9 cellular contexts compared by ENCODE assay signal in the genomic region with DNA sequence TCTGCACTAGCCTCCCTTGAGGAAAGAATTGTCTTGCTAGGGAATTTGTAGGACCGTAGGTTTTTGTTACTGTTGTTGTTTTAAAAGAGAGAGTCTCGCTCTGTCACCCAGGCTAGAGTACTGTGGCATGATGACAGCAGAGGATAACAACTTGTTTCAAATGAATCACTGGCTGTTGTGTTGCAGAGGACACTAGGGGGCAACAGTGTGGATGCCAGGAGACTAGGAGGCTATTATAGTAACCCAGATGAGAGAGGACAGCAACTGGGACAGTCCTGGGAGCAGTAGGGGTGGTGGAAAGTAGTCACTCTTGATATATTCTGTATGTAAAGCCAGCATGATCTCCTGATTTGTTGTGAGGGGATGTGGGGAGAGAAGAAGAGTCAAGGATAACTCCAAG. TPM values are rescaled to one million over a fixed set of nuclear protein-coding genes. Genes with fewer than 3 reads are reported as not detected.
DNase-seq lines count a peak whose midpoint lies in the region; ATAC-seq, FAIRE-seq and TF ChIP-seq lines count a peak whose summit lies in the region.
"Had no signal": no experiment of that assay in that cellular context is flagged by ENCODE, and none has a peak within 500 bp of the region (broad histone marks: within the 10 kb centered on the region; RNA-seq: fewer than 3 reads in every experiment).

No MANE protein-coding gene starts in this region.

- H3K4me3 ChIP-seq in keratinocyte (ENCODE audit: control insufficient read depth in 2 of 3, extremely low read depth in 1 of 3, insufficient read depth in 2 of 3, low read depth in 1 of 3, low read length in 3 of 3), result no peak overlapping the region

- H3K27ac ChIP-seq in keratinocyte (ENCODE audit: control insufficient read depth, insufficient read depth, low read length), result no peak overlapping the region

- DNase-seq in DMS53 (lab: John Stamatoyannopoulos, UW) (peak; percentile 65), DMS53 treated with DMSO at 0.1 percent for 48 hours (lab: John Stamatoyannopoulos, UW; ENCODE audit: unreplicated experiment) (no peak), keratinocyte (ENCODE audit: low read depth, low spot score) (no peak)
- DNase-seq in stimulated activated CD4-positive, alpha-beta T cell treated with anti-CD3 and anti-CD28 coated beads, Interleukin-4, amount 100 ng/mL, for 24 hours, result no peak
- no peak for DNase-seq in activated CD4-positive, alpha-beta memory T cell treated with anti-CD3 and anti-CD28 coated beads, Interleukin-2, amount 10 ng/mL, durations not matched to agents 7 days and 5 days

- H3K27me3 ChIP-seq in keratinocyte (ENCODE audit: control insufficient read depth, extremely low read depth, insufficient read depth, low read length), result no peaks in the 10 kb centered on the region

- POLR2A ChIA-PET in activated CD4-positive, alpha-beta memory T cell treated with anti-CD3 and anti-CD28 coated beads, Interleukin-2, amount 10 ng/mL, durations not matched to agents 7 days and 5 days (lab: Charles Lee), result no interaction called here

- CTCF ChIA-PET in activated CD4-positive, alpha-beta memory T cell treated with anti-CD3 and anti-CD28 coated beads, Interleukin-2, amount 10 ng/mL, durations not matched to agents 7 days and 5 days (lab: Charles Lee), result interaction anchor here (1.2 to 1.8 kb wide), 3 partner anchors 9 to 15 kb away, joined by 3 to 4 read pairs (median 3); no protein-coding TSS in a partner anchor

- no peaks in the 10 kb centered on the region for H3K9me3 Mint-ChIP-seq in activated CD4-positive, alpha-beta memory T cell treated with anti-CD3 and anti-CD28 coated beads, Interleukin-2, amount 10 ng/mL, durations not matched to agents 7 days and 5 days

- H4K20me1 ChIP-seq in keratinocyte (ENCODE audit: control insufficient read depth, extremely low read depth, insufficient read depth, low read length), result no peaks in the 10 kb centered on the region

- peak; percentile 43 to 66 (median 45) for TF ChIP-seq CTCF in keratinocyte (optimal IDR thresholded peaks at IDR 0.05 in 1 of 3, IDR thresholded peaks at IDR 0.05 in 1 of 3, conservative IDR thresholded peaks at IDR 0.05 in 1 of 3; ENCODE audit: extremely low read depth in 1 of 3, insufficient read depth in 2 of 3, low read length in 3 of 3)

- no peaks in the 10 kb centered on the region for H3K9me3 ChIP-seq in keratinocyte (ENCODE audit: control insufficient read depth, low read depth, low read length)

- H3K4me1 ChIP-seq in keratinocyte (ENCODE audit: control insufficient read depth, extremely low read depth, insufficient read depth, low read length), result peaks cover 3% of the 10 kb centered on the region

- H2AFZ ChIP-seq in keratinocyte (ENCODE audit: control insufficient read depth, low read length), result no peak overlapping the region

- H3K4me2 ChIP-seq in keratinocyte (ENCODE audit: control insufficient read depth, extremely low read depth, insufficient read depth, low read depth, low read length), result no peak overlapping the region

- no peaks in the 10 kb centered on the region for H3K36me3 Mint-ChIP-seq in activated CD4-positive, alpha-beta memory T cell treated with anti-CD3 and anti-CD28 coated beads, Interleukin-2, amount 10 ng/mL, durations not matched to agents 7 days and 5 days (ENCODE audit: low read depth)

- peaks cover 71% of the 10 kb centered on the region for H3K27me3 Mint-ChIP-seq in activated CD4-positive, alpha-beta memory T cell treated with anti-CD3 and anti-CD28 coated beads, Interleukin-2, amount 10 ng/mL, durations not matched to agents 7 days and 5 days

- no peaks in the 10 kb centered on the region for H3K9me1 ChIP-seq in keratinocyte (ENCODE audit: control insufficient read depth, extremely low read depth, insufficient read depth, low read length)

- no peak overlapping the region for H3K4me3 Mint-ChIP-seq in activated CD4-positive, alpha-beta memory T cell treated with anti-CD3 and anti-CD28 coated beads, Interleukin-2, amount 10 ng/mL, durations not matched to agents 7 days and 5 days

- H3K9ac ChIP-seq in keratinocyte (ENCODE audit: control insufficient read depth, extremely low read depth, insufficient read depth, low read length), result no peak overlapping the region

- ATAC-seq in HG02759 (IDR thresholded peaks at IDR 0.05; ENCODE audit: unreplicated experiment) (peak; percentile 82), GM21717 (IDR thresholded peaks at IDR 0.05; ENCODE audit: unreplicated experiment) (no peak)

- dilution Hi-C loops in keratinocyte (cut with MboI; ENCODE audit: extremely low pct_ligation_motif_present, low sequenced_read_pairs), result no loop called here

- H3K79me2 ChIP-seq in keratinocyte (ENCODE audit: control insufficient read depth, insufficient read depth, low read length), result no peaks in the 10 kb centered on the region

- H3K4me1 Mint-ChIP-seq in activated CD4-positive, alpha-beta memory T cell treated with anti-CD3 and anti-CD28 coated beads, Interleukin-2, amount 10 ng/mL, durations not matched to agents 7 days and 5 days, result no peaks in the 10 kb centered on the region

- H3K27ac Mint-ChIP-seq in activated CD4-positive, alpha-beta memory T cell treated with anti-CD3 and anti-CD28 coated beads, Interleukin-2, amount 10 ng/mL, durations not matched to agents 7 days and 5 days, result no peak overlapping the region

- no peaks in the 10 kb centered on the region for H3K36me3 ChIP-seq in keratinocyte (ENCODE audit: control insufficient read depth in 2 of 2, extremely low read depth in 1 of 2, insufficient read depth in 2 of 2, low read length in 2 of 2)

- FAIRE-seq in TTC549 (lab: Jason Lieb, UNC) (peak; percentile 65), keratinocyte (lab: Jason Lieb, UNC) (peak; percentile 48)

RNA-seq across cellular contexts. Expression of a gene that starts 41.8 kb away (rescaled TPM):
- 0.10 to 0.39 TPM (median 0.12 TPM) in 3 replicates for polyA plus RNA-seq in keratinocyte
- 0.47 TPM for polyA plus RNA-seq in keratinocyte (2011; ENCODE audit: low read depth)
- polyA plus RNA-seq in keratinocyte (2011; cell fraction: cytosol; rRNA removed), result 0.04 and 0.14 TPM in 2 replicates
- 0.22 and 0.52 TPM in 2 replicates for polyA plus RNA-seq in keratinocyte (2011; cell fraction: nucleus; rRNA removed)
- 0.06 and 0.17 TPM in 2 replicates for polyA plus RNA-seq in keratinocyte (2012; ENCODE audit: low replicate concordance)
- 0.06 to 0.36 TPM in 2 of 3 replicates, not detected in the other for polyA minus RNA-seq in keratinocyte
- not detected for polyA minus RNA-seq in keratinocyte (2011; cell fraction: cytosol; rRNA and poly(A)+ RNA removed)
- polyA minus RNA-seq in keratinocyte (2011; cell fraction: nucleus; rRNA and poly(A)+ RNA removed), result not detected in 2 replicates
- not detected for total RNA-seq in activated CD4-positive, alpha-beta memory T cell treated with anti-CD3 and anti-CD28 coated beads, Interleukin-2, amount 10 ng/mL, durations not matched to agents 7 days and 5 days
- total RNA-seq: activated CD8-positive, alpha-beta memory T cell treated with anti-CD3 and anti-CD28 coated beads for 36 hours had no signal

RNA-seq across cellular contexts. Expression of a gene that starts 51.0 kb away (rescaled TPM):
- not detected in 3 replicates for polyA plus RNA-seq in keratinocyte
- not detected for polyA plus RNA-seq in keratinocyte (2011; ENCODE audit: low read depth)
- not detected in 2 replicates for polyA plus RNA-seq in keratinocyte (2011; cell fraction: cytosol; rRNA removed)
- polyA plus RNA-seq in keratinocyte (2011; cell fraction: nucleus; rRNA removed), result not detected in 2 replicates
- polyA plus RNA-seq in keratinocyte (2012; ENCODE audit: low replicate concordance), result not detected in 2 replicates
- not detected in 3 replicates for polyA minus RNA-seq in keratinocyte
- polyA minus RNA-seq in keratinocyte (2011; cell fraction: cytosol; rRNA and poly(A)+ RNA removed), result not detected
- polyA minus RNA-seq in keratinocyte (2011; cell fraction: nucleus; rRNA and poly(A)+ RNA removed), result not detected in 2 replicates
- total RNA-seq in activated CD4-positive, alpha-beta memory T cell treated with anti-CD3 and anti-CD28 coated beads, Interleukin-2, amount 10 ng/mL, durations not matched to agents 7 days and 5 days, result not detected
- total RNA-seq: activated CD8-positive, alpha-beta memory T cell treated with anti-CD3 and anti-CD28 coated beads for 36 hours had no signal
